ENCODE assay signal across 12 cellular contexts in the genomic region with DNA sequence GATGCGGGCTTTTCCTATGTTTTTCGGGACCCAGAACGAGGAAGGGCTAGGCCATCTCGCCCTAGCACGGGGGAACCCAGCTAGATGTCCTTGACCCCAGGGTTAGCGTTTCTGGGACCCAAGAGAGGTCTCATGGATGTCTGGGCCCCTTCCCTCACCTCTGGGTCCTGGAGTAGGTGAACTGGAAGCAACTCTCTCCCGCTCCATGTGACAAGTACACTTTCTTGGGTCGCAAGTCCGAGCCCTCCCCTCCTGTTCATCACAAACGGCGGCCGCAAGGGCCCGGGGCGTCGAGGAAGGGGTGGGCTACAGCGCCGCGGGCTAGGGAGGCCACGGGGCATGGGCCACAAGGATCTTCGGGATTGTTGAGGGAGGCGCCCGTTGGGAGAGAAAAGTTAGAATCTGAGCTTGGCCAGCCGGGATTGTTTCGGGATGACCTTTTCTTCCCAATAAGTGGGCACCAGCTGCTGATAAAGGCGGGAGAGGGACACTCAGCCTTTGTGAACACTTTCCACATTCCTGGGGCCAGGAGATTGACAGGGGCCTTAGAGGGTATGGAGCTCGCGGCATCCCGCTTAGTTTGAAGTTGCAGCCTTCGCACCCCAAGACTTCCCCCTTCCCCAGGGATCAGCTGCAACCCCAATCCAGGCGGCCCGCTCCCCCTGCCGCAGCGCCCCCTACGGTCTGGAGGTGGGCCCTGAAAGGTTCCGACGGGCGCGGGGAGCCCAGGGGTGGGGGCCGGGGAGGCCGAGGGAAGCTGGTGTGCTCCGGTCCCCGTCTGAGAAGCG.
DNase-seq lines count a peak whose midpoint lies in the region; ATAC-seq and TF ChIP-seq lines count a peak whose summit lies in the region.
"Had no signal": no experiment of that assay in that cellular context is flagged by ENCODE, and none has a peak within 500 bp of the region (broad histone marks: within the 10 kb centered on the region; RNA-seq: fewer than 3 reads in every experiment).

No MANE protein-coding gene starts in this region.

- intact Hi-C loops in uterus (cut with DNase I; ENCODE audit: low total_unique reads) = no loop called here

- no peaks in the 10 kb centered on the region for H3K9me3 Mint-ChIP-seq in activated CD4-positive, alpha-beta T cell treated with anti-CD3 and anti-CD28 coated beads, Interleukin-2, amount 10 ng/mL, durations not matched to agents 7 days and 5 days
- H3K9me3 Mint-ChIP-seq in activated T-helper 17 cell treated with anti-CD3 and anti-CD28 coated beads, Interleukin-2, amount 50 U/mL, for 72 hours = no peaks in the 10 kb centered on the region

- 49% methylated on average over 41 of the region's 43 CpGs for WGBS in smooth muscle cell (ENCODE audit: low lambda C conversion rate)

- peaks cover 75% of the 10 kb centered on the region for H3K27me3 ChIP-seq in smooth muscle cell (ENCODE audit: low read depth)
- H3K27me3 ChIP-seq in uterus = peaks cover 0 to 48% of the 10 kb centered on the region in 2 donors

- no peaks in the 10 kb centered on the region for H3F3A ChIP-seq in smooth muscle cell (ENCODE audit: low read depth)

- H3K4me3 Mint-ChIP-seq in activated CD4-positive, alpha-beta T cell treated with anti-CD3 and anti-CD28 coated beads, Interleukin-2, amount 10 ng/mL, durations not matched to agents 7 days and 5 days = no peak overlapping the region
- peak overlapping the region; percentile 28 for H3K4me3 Mint-ChIP-seq in activated T-helper 17 cell treated with anti-CD3 and anti-CD28 coated beads, Interleukin-2, amount 50 U/mL, for 72 hours

- H3K4me2 ChIP-seq in smooth muscle cell = peak overlapping the region; percentile 86

- H3K27ac ChIP-seq in smooth muscle cell (ENCODE audit: low read depth) (no peak overlapping the region), uterus (no peak overlapping the region)

- H3K9me3 ChIP-seq in smooth muscle cell (replicated peaks; ENCODE audit: low read depth) (no peaks in the 10 kb centered on the region), uterus (no peaks in the 10 kb centered on the region)

- ATAC-seq in activated T-helper 17 cell treated with anti-CD3 and anti-CD28 coated beads, Interleukin-2, amount 50 U/mL, for 72 hours (replicated peaks) = no peak

- CTCF ChIA-PET in activated CD4-positive, alpha-beta T cell treated with anti-CD3 and anti-CD28 coated beads, Interleukin-2, amount 10 ng/mL, durations not matched to agents 7 days and 5 days (lab: Charles Lee) = no interaction called here

- no peak overlapping the region for H3K9ac ChIP-seq in smooth muscle cell (ENCODE audit: low read depth)

- H3K27ac Mint-ChIP-seq in activated CD4-positive, alpha-beta T cell treated with anti-CD3 and anti-CD28 coated beads, Interleukin-2, amount 10 ng/mL, durations not matched to agents 7 days and 5 days = no peak overlapping the region
- no peak overlapping the region for H3K27ac Mint-ChIP-seq in activated T-helper 17 cell treated with anti-CD3 and anti-CD28 coated beads, Interleukin-2, amount 50 U/mL, for 72 hours

- H3K4me3 ChIP-seq in smooth muscle cell (peak overlapping the region; percentile 47), uterus (no peak overlapping the region)

- H2AFZ ChIP-seq in smooth muscle cell (ENCODE audit: low read depth) = no peak overlapping the region

- H4K20me1 ChIP-seq in smooth muscle cell (ENCODE audit: low read depth) = no peaks in the 10 kb centered on the region

- H3K36me3 Mint-ChIP-seq in activated CD4-positive, alpha-beta T cell treated with anti-CD3 and anti-CD28 coated beads, Interleukin-2, amount 10 ng/mL, durations not matched to agents 7 days and 5 days (ENCODE audit: low read depth) = no peaks in the 10 kb centered on the region
- peaks cover 5% of the 10 kb centered on the region for H3K36me3 Mint-ChIP-seq in activated T-helper 17 cell treated with anti-CD3 and anti-CD28 coated beads, Interleukin-2, amount 50 U/mL, for 72 hours (ENCODE audit: low read depth)

- no peaks in the 10 kb centered on the region for H3K79me2 ChIP-seq in smooth muscle cell (ENCODE audit: low read depth)

- no peaks in the 10 kb centered on the region for H3K36me3 ChIP-seq in smooth muscle cell (ENCODE audit: low read depth)
- H3K36me3 ChIP-seq in uterus = no peaks in the 10 kb centered on the region

- peaks cover 4% of the 10 kb centered on the region for H3K4me1 ChIP-seq in smooth muscle cell (ENCODE audit: low read depth)
- H3K4me1 ChIP-seq in uterus = no peaks in the 10 kb centered on the region

- H3K4me1 Mint-ChIP-seq in activated CD4-positive, alpha-beta T cell treated with anti-CD3 and anti-CD28 coated beads, Interleukin-2, amount 10 ng/mL, durations not matched to agents 7 days and 5 days = peaks cover 5% of the 10 kb centered on the region
- H3K4me1 Mint-ChIP-seq in activated T-helper 17 cell treated with anti-CD3 and anti-CD28 coated beads, Interleukin-2, amount 50 U/mL, for 72 hours = no peaks in the 10 kb centered on the region

- TF ChIP-seq POLR2A in uterus (IDR thresholded peaks at IDR 0.05) = no peak

- peak; percentile 10 for DNase-seq in activated CD4-positive, alpha-beta T cell treated with anti-CD3 and anti-CD28 coated beads for 48 hours
- no peak for DNase-seq in activated CD4-positive, alpha-beta T cell treated with anti-CD3 and anti-CD28 coated beads, Interleukin-2, amount 10 ng/mL, durations not matched to agents 7 days and 5 days
- peak; percentile 60 for DNase-seq in iPS-NIHi7 (ENCODE audit: extremely low spot score)
- DNase-seq in smooth muscle cell (lab: John Stamatoyannopoulos, UW; ENCODE audit: unreplicated experiment) = no peak
- DNase-seq in uterus = no peak
- DNase-seq in LoVo (ENCODE audit: low spot score) = no peak
- no peak for DNase-seq in dermis blood vessel endothelial cell
- DNase-seq: effector CD8-positive, alpha-beta T cell; GF-D8; NK-92 treated with Interleukin-12 subunit alpha and Interleukin-12 subunit beta, amount 100 ng/mL, for 24 hours; T-helper 1 cell had no signal

- TF ChIP-seq CTCF in smooth muscle cell (IDR thresholded peaks at IDR 0.05; ENCODE audit: borderline replicate concordance, insufficient read depth, poor library complexity, severe bottlenecking) (peak; percentile 27), uterus (IDR thresholded peaks at IDR 0.05) (no peak)

- POLR2A ChIA-PET in activated CD4-positive, alpha-beta T cell treated with anti-CD3 and anti-CD28 coated beads, Interleukin-2, amount 10 ng/mL, durations not matched to agents 7 days and 5 days (lab: Charles Lee) = no interaction called here

- H3K27me3 Mint-ChIP-seq in activated CD4-positive, alpha-beta T cell treated with anti-CD3 and anti-CD28 coated beads, Interleukin-2, amount 10 ng/mL, durations not matched to agents 7 days and 5 days = peaks cover 60% of the 10 kb centered on the region
- H3K27me3 Mint-ChIP-seq in activated T-helper 17 cell treated with anti-CD3 and anti-CD28 coated beads, Interleukin-2, amount 50 U/mL, for 72 hours = peaks cover 34% of the 10 kb centered on the region

Comparison
In these comparisons a context has a peak if more than half of its experiments do, and no peak if none do; other contexts are left out.
1. DNase-seq: peak in activated CD4-positive, alpha-beta T cell treated with anti-CD3 and anti-CD28 coated beads for 48 hours (single experiment) and iPS-NIHi7 (single experiment); none in activated CD4-positive, alpha-beta T cell treated with anti-CD3 and anti-CD28 coated beads, Interleukin-2, amount 10 ng/mL, durations not matched to agents 7 days and 5 days (single experiment), smooth muscle cell (single experiment), uterus (0 of 2), LoVo (single experiment) and dermis blood vessel endothelial cell (single experiment).